In the genomic region with DNA sequence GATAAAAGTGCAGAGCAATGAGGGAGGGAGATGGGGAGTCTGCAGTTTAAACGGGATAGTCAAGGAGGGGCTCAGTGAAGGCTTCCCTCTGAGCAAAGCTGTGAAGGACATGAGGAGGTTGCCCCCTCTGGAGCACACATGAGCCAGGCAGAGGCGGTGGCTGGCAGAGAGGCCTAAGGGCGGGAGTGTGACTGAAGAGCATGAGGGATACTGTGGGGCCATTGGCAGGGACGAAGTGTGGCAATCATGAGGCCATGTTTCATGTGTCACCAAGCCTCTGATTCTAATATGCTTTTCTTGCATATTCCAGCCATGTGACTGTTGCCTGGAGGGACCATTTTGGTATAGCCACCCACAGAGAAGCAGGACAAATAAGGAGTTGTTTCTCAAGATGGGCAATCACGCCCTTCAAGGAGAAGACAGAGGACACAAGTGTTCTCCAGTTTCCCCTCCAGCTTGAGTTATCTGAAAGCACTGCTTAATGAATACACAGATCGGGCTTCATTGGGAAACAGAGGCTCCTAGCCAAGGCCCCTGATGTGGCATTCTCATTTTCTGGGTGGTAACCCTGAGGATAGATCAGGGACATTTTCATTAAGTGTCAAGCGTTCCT, we compare ENCODE assay signal across 25 cellular contexts.
"Had no signal": no experiment of that assay in that cellular context is flagged by ENCODE, and none has a peak within 500 bp of the region (broad histone marks: within the 10 kb centered on the region; RNA-seq: fewer than 3 reads in every experiment).

No MANE protein-coding gene starts in this region.

- H2AFZ ChIP-seq: neural progenitor cell had no signal

- H3K27ac ChIP-seq: left ventricle myocardium inferior, neural progenitor cell, ovary, prostate gland, sigmoid colon, spleen, suprapubic skin, thoracic aorta, tibial artery, uterus had no signal

- H3K4me1 ChIP-seq: left ventricle myocardium inferior, neural progenitor cell, prostate gland, sigmoid colon, spleen, suprapubic skin, tibial artery, uterus had no signal

- H3K36me3 ChIP-seq: left ventricle myocardium inferior, neural progenitor cell, ovary, prostate gland, sigmoid colon, spleen, suprapubic skin, thoracic aorta, tibial artery, uterus had no signal

- FAIRE-seq: islet of Langerhans, small intestine had no signal

- H3K27me3 ChIP-seq: neural progenitor cell, ovary, uterus had no signal

- DNase-seq: hypothalamus; immature natural killer cell; left ventricle myocardium inferior; mesendoderm; naive B cell; natural killer cell; nephron progenitor cell; ovary; posterior cingulate gyrus; retina; right cardiac atrium; sigmoid colon; small intestine; spleen; stimulated activated CD4-positive, alpha-beta T cell treated with anti-CD3 and anti-CD28 coated beads, Interleukin-4, amount 100 ng/mL, for 24 hours; stimulated activated naive CD4-positive, alpha-beta T cell; tibial artery; uterus had no signal

- H3K9me3 ChIP-seq: left ventricle myocardium inferior, ovary, prostate gland, sigmoid colon, suprapubic skin, thoracic aorta, tibial artery, uterus had no signal

- H3K9ac ChIP-seq: neural progenitor cell had no signal

- H3K4me2 ChIP-seq: neural progenitor cell had no signal

- H3K4me3 ChIP-seq: left ventricle myocardium inferior, lung, neural progenitor cell, ovary, prostate gland, sigmoid colon, spleen, suprapubic skin, thoracic aorta, tibial artery, uterus had no signal

- ATAC-seq: natural killer cell; right cardiac atrium; stimulated activated effector memory CD8-positive, alpha-beta T cell treated with anti-CD3 and anti-CD28 coated beads, Interleukin-12 subunit alpha, Interleukin-12 subunit beta, amount 100 ng/mL, for 72 hours had no signal
